In genomic region chr7:99839560-99840011, GRCh38 we compare ENCODE assay signal across 15 cellular contexts. TPM values are rescaled to one million over a fixed set of nuclear protein-coding genes. Genes with fewer than 3 reads are reported as not detected.
DNase-seq lines count a peak whose midpoint lies in the region; ATAC-seq and TF ChIP-seq lines count a peak whose summit lies in the region.
"Had no signal": no experiment of that assay in that cellular context is flagged by ENCODE, and none has a peak within 500 bp of the region (broad histone marks: within the 10 kb centered on the region; RNA-seq: fewer than 3 reads in every experiment).

No MANE protein-coding gene starts in this region.

- no peaks in the 10 kb centered on the region for H3K27me3 ChIP-seq in Caco-2 (replicated peaks; ENCODE audit: control insufficient read depth, insufficient read depth, low read length)
- no peaks in the 10 kb centered on the region for H3K27me3 ChIP-seq in NT2/D1 (ENCODE audit: insufficient read depth, insufficient read length)
- no peaks in the 10 kb centered on the region for H3K27me3 ChIP-seq in iPS-18a (ENCODE audit: control insufficient read depth, insufficient read depth, low read length)
- H3K27me3 ChIP-seq: dorsolateral prefrontal cortex, gastroesophageal sphincter, neutrophil had no signal

- H3K36me3 Mint-ChIP-seq in Caco-2 (ENCODE audit: insufficient read depth, unreplicated experiment): no peaks in the 10 kb centered on the region

- H3K9me3 Mint-ChIP-seq in Caco-2 (ENCODE audit: unreplicated experiment): no peaks in the 10 kb centered on the region

- no peaks in the 10 kb centered on the region for H3K27me3 Mint-ChIP-seq in Caco-2 (ENCODE audit: insufficient read depth, unreplicated experiment)

- H3K4me1 Mint-ChIP-seq in Caco-2 (ENCODE audit: low read depth, unreplicated experiment): peaks cover 8% of the 10 kb centered on the region

- DNase-seq in Caco-2 (peak; percentile 30 to 38), NCI-H1092 (lab: John Stamatoyannopoulos, UW) (peak; percentile 15), NT2/D1 (ENCODE audit: low read depth, low spot score) (peak; percentile 11), HCEC 1CT (no peak), NCI-H128 (lab: John Stamatoyannopoulos, UW; ENCODE audit: unreplicated experiment) (no peak)
- DNase-seq in activated CD8-positive, alpha-beta memory T cell treated with anti-CD3 and anti-CD28 coated beads for 24 hours: no peak
- DNase-seq: dorsolateral prefrontal cortex; stimulated activated CD4-positive, alpha-beta T cell treated with anti-CD3 and anti-CD28 coated beads, Interleukin-12 subunit alpha, Interleukin-12 subunit beta, amount 100 ng/mL, for 4 hours had no signal

- no peak overlapping the region for H3K9ac ChIP-seq in NT2/D1 (ENCODE audit: insufficient read length, low read depth)
- H3K9ac ChIP-seq in iPS-18a (ENCODE audit: low read length): no peak overlapping the region

- no peak overlapping the region for H3K4me3 ChIP-seq in Caco-2 (ENCODE audit: low read depth, low read length)
- H3K4me3 ChIP-seq in NT2/D1 (ENCODE audit: insufficient read length, low read depth): no peak overlapping the region
- peak overlapping the region; percentile 2 for H3K4me3 ChIP-seq in iPS-18a (ENCODE audit: low read length)
- H3K4me3 ChIP-seq: dorsolateral prefrontal cortex, gastroesophageal sphincter had no signal

- CTCF ChIA-PET in Caco-2 (lab: Charles Lee): interaction anchor here (1.0 to 1.4 kb wide), 2 partner anchors 208 to 314 kb away, joined by 4 read pairs; no protein-coding TSS in a partner anchor

- peaks cover 4% of the 10 kb centered on the region; the same call in 1 of the 2 replicates for H3K4me1 ChIP-seq in Caco-2
- no peaks in the 10 kb centered on the region for H3K4me1 ChIP-seq in NT2/D1 (ENCODE audit: insufficient read depth, insufficient read length)
- H3K4me1 ChIP-seq in iPS-18a (ENCODE audit: control insufficient read depth, low read depth, low read length): peaks cover 41% of the 10 kb centered on the region
- H3K4me1 ChIP-seq: gastroesophageal sphincter had no signal

- POLR2A ChIA-PET in Caco-2 (lab: Charles Lee): no interaction called here

- H3K27ac Mint-ChIP-seq in Caco-2 (ENCODE audit: unreplicated experiment): no peak overlapping the region

- no TSS peak for BruUV-seq in Caco-2 (replicated peaks; lab: Mats Ljungman, UMichigan)

- no peaks in the 10 kb centered on the region for H3K9me3 ChIP-seq in Caco-2
- no peaks in the 10 kb centered on the region for H3K9me3 ChIP-seq in NT2/D1 (ENCODE audit: insufficient read depth, low read length)
- H3K9me3 ChIP-seq in iPS-18a (ENCODE audit: control insufficient read depth, low read depth, low read length): no peaks in the 10 kb centered on the region
- H3K9me3 ChIP-seq: gastroesophageal sphincter, neutrophil had no signal

- no peaks in the 10 kb centered on the region for H3K36me3 ChIP-seq in Caco-2 (ENCODE audit: control insufficient read depth, insufficient read depth, low read length)
- no peaks in the 10 kb centered on the region for H3K36me3 ChIP-seq in NT2/D1 (ENCODE audit: insufficient read depth, insufficient read length, low read length)
- H3K36me3 ChIP-seq in iPS-18a (ENCODE audit: control insufficient read depth, low read depth, low read length): no peaks in the 10 kb centered on the region
- H3K36me3 ChIP-seq: gastroesophageal sphincter, neutrophil had no signal

- no peak overlapping the region for H3K27ac ChIP-seq in iPS-18a (ENCODE audit: low read length)
- H3K27ac ChIP-seq: dorsolateral prefrontal cortex, gastroesophageal sphincter, HL-60, neutrophil had no signal

- ATAC-seq in HG02885 (IDR thresholded peaks at IDR 0.05; ENCODE audit: poor library complexity, unreplicated experiment): no peak
- ATAC-seq: gastroesophageal sphincter, left lobe of liver had no signal

- H3K4me3 Mint-ChIP-seq in Caco-2 (ENCODE audit: unreplicated experiment): no peak overlapping the region

- peak in 1 of 2 experiments; percentile 11 for TF ChIP-seq CTCF in Caco-2 (IDR thresholded peaks at IDR 0.05; ENCODE audit: insufficient read depth in 1 of 2, low read depth in 1 of 2, low read length in 1 of 2, severe bottlenecking in 1 of 2, unreplicated experiment in 1 of 2)

- intact Hi-C loops in Caco-2 (cut with micrococcal nuclease; ENCODE audit: unreplicated experiment): loop anchor here (5.0 kb wide), 1 partner anchor 147 kb away; no protein-coding TSS in a partner anchor

RNA-seq across cellular contexts. Expression of gene CYP3A43, which starts 11.8 kb away (rescaled TPM):
- total RNA-seq in Caco-2 (2022): not detected in 2 replicates
- total RNA-seq: G401, gastroesophageal sphincter had no signal

RNA-seq across cellular contexts. Expression of gene OR2AE1, which starts 37.2 kb away (rescaled TPM):
- not detected in 2 replicates for total RNA-seq in Caco-2 (2022)
- total RNA-seq: G401, gastroesophageal sphincter, left lobe of liver had no signal

RNA-seq across cellular contexts. Expression of gene CYP3A4, which starts 55.6 kb away (rescaled TPM):
- not detected in 2 replicates for total RNA-seq in Caco-2 (2022)
- total RNA-seq: G401, gastroesophageal sphincter had no signal

Comparison
In these comparisons a context has a peak if more than half of its experiments do, and no peak if none do; other contexts are left out.
1. DNase-seq: peak in Caco-2 (2 of 2), NCI-H1092 (single experiment) and NT2/D1 (single experiment); none in activated CD8-positive, alpha-beta memory T cell treated with anti-CD3 and anti-CD28 coated beads for 24 hours (single experiment), HCEC 1CT (single experiment) and NCI-H128 (single experiment).